ENCODE assay signal across 1 cellular context in the genomic region with DNA sequence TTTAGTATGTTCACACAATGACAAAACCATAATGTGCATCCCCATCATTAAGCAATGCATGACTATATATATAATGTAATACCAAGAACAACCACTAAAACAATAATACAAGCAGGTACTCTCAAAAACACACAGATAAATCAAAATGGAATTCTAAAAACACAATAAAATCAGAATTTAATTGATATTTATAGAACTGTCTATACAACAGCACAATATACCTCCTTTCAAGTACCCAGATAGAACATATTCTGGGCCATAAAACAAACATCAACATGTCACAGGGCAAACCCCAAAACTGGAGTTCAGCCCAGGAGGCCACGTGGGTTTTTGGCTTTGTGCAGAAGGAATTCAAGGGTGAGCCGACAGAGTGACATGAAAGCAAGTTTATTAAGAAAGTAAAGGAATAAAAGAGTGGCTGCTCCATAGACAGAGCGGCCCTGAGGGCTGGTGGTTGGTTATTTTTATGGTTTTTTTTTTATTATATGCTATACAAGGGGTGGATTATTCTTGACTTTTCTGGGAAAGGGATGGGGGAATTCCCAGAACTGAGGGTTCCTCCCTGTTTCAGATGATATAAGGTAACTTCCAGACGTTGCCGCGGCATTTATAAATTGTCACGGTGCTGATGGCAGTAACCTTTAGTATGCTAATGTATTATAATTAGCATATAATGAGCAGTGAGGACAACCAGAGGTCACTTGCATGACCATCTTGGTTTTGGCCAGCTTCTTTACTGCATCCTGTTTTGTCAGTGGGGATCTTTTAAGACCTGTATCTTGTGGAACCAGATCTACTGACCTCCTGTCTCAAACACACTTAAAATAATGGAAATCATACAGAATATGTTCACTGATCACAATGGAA.
TF ChIP-seq lines count a peak whose summit lies in the region.

No MANE protein-coding gene starts in this region.

TF ChIP-seq in K562, 482 proteins besides CTCF, POLR2A, EP300 and RAD21 (continued from another document and continues in another):
- TF ChIP-seq, protein P1, sequence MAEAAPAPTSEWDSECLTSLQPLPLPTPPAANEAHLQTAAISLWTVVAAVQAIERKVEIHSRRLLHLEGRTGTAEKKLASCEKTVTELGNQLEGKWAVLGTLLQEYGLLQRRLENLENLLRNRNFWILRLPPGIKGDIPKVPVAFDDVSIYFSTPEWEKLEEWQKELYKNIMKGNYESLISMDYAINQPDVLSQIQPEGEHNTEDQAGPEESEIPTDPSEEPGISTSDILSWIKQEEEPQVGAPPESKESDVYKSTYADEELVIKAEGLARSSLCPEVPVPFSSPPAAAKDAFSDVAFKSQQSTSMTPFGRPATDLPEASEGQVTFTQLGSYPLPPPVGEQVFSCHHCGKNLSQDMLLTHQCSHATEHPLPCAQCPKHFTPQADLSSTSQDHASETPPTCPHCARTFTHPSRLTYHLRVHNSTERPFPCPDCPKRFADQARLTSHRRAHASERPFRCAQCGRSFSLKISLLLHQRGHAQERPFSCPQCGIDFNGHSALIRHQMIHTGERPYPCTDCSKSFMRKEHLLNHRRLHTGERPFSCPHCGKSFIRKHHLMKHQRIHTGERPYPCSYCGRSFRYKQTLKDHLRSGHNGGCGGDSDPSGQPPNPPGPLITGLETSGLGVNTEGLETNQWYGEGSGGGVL (CRISPR knock-in tag; IDR thresholded peaks at IDR 0.05), result no peak
- TF ChIP-seq, protein P2, sequence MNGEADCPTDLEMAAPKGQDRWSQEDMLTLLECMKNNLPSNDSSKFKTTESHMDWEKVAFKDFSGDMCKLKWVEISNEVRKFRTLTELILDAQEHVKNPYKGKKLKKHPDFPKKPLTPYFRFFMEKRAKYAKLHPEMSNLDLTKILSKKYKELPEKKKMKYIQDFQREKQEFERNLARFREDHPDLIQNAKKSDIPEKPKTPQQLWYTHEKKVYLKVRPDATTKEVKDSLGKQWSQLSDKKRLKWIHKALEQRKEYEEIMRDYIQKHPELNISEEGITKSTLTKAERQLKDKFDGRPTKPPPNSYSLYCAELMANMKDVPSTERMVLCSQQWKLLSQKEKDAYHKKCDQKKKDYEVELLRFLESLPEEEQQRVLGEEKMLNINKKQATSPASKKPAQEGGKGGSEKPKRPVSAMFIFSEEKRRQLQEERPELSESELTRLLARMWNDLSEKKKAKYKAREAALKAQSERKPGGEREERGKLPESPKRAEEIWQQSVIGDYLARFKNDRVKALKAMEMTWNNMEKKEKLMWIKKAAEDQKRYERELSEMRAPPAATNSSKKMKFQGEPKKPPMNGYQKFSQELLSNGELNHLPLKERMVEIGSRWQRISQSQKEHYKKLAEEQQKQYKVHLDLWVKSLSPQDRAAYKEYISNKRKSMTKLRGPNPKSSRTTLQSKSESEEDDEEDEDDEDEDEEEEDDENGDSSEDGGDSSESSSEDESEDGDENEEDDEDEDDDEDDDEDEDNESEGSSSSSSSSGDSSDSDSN (IDR thresholded peaks at IDR 0.05; ENCODE audit: borderline replicate concordance in 1 of 2, low read depth in 2 of 2, low read length in 2 of 2), result no peak
- TF ChIP-seq FOXK2 (conservative IDR thresholded peaks at IDR 0.05 in 1 of 2, IDR thresholded peaks at IDR 0.05 in 1 of 2; ENCODE audit: low read depth in 2 of 2) (peak; percentile 65 to 79; a peak in 3 of 4 replicates), CC2D1A (IDR thresholded peaks at IDR 0.05) (no peak), NFRKB (IDR thresholded peaks at IDR 0.05; ENCODE audit: low read depth) (no peak), FOXA3 (CRISPR knock-in tag; conservative IDR thresholded peaks at IDR 0.05 in 1 of 2, IDR thresholded peaks at IDR 0.05 in 1 of 2) (0 out of 4 replicates have a peak, but pooled peaks of 1 of the 2 experiments have one; percentile 17), E2F3 (CRISPR knock-in tag; IDR thresholded peaks at IDR 0.05) (no peak), GABPB2 (CRISPR knock-in tag; conservative IDR thresholded peaks at IDR 0.05) (no peak), ZNF3 (CRISPR knock-in tag; IDR thresholded peaks at IDR 0.05) (no peak), NR2C2 (CRISPR knock-in tag; IDR thresholded peaks at IDR 0.05) (no peak), NR2C2 (tag; IDR thresholded peaks at IDR 0.05) (peak; percentile 37; the same call in 1 of the 2 replicates), POLR2AphosphoS2 (IDR thresholded peaks at IDR 0.05; ENCODE audit: low read length) (no peak), MAFG (tag; conservative IDR thresholded peaks at IDR 0.05) (no peak), ZFX (CRISPR knock-in tag; IDR thresholded peaks at IDR 0.05) (no peak), POLR2H (tag; IDR thresholded peaks at IDR 0.05; ENCODE audit: low read depth) (no peak), CEBPB (tag; IDR thresholded peaks at IDR 0.05) (peak; percentile 67), SMARCA5 (IDR thresholded peaks at IDR 0.05) (no peak), ZFPM2 (CRISPR knock-in tag; IDR thresholded peaks at IDR 0.05) (no peak), FOS (IDR thresholded peaks at IDR 0.05; ENCODE audit: extremely low read depth, insufficient read length) (no peak), TEAD4 (IDR thresholded peaks at IDR 0.05; ENCODE audit: low read length) (no peak), TEAD4 (CRISPR knock-in tag; IDR thresholded peaks at IDR 0.05; ENCODE audit: borderline replicate concordance) (no peak), NR2C1 (IDR thresholded peaks at IDR 0.05) (no peak), NR2C1 (tag; IDR thresholded peaks at IDR 0.05) (no peak), SMARCA4 (IDR thresholded peaks at IDR 0.05) (0 out of 2 replicates have a peak, but pooled peaks have one; percentile 7), ZNF584 (CRISPR knock-in tag; IDR thresholded peaks at IDR 0.05; ENCODE audit: low read depth) (no peak), ESRRA (IDR thresholded peaks at IDR 0.05; ENCODE audit: borderline replicate concordance, low read depth) (peak; percentile 75), RBM15 (IDR thresholded peaks at IDR 0.05; ENCODE audit: insufficient read depth, low read length) (no peak), KAT8 (IDR thresholded peaks at IDR 0.05; ENCODE audit: low read depth) (no peak), TBL1XR1 (IDR thresholded peaks at IDR 0.05; ENCODE audit: low read length in 2 of 2) (no peak), NR4A1 (CRISPR knock-in tag; IDR thresholded peaks at IDR 0.05) (no peak), NR4A1 (tag; IDR thresholded peaks at IDR 0.05) (no peak)
- TF ChIP-seq, protein P3, sequence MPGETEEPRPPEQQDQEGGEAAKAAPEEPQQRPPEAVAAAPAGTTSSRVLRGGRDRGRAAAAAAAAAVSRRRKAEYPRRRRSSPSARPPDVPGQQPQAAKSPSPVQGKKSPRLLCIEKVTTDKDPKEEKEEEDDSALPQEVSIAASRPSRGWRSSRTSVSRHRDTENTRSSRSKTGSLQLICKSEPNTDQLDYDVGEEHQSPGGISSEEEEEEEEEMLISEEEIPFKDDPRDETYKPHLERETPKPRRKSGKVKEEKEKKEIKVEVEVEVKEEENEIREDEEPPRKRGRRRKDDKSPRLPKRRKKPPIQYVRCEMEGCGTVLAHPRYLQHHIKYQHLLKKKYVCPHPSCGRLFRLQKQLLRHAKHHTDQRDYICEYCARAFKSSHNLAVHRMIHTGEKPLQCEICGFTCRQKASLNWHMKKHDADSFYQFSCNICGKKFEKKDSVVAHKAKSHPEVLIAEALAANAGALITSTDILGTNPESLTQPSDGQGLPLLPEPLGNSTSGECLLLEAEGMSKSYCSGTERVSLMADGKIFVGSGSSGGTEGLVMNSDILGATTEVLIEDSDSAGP (CRISPR knock-in tag; IDR thresholded peaks at IDR 0.05), result no peak
- TF ChIP-seq, protein P4, sequence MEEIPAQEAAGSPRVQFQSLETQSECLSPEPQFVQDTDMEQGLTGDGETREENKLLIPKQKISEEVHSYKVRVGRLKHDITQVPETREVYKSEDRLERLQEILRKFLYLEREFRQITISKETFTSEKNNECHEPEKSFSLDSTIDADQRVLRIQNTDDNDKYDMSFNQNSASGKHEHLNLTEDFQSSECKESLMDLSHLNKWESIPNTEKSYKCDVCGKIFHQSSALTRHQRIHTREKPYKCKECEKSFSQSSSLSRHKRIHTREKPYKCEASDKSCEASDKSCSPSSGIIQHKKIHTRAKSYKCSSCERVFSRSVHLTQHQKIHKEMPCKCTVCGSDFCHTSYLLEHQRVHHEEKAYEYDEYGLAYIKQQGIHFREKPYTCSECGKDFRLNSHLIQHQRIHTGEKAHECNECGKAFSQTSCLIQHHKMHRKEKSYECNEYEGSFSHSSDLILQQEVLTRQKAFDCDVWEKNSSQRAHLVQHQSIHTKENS (CRISPR knock-in tag; IDR thresholded peaks at IDR 0.05), result no peak
- TF ChIP-seq, protein P5, sequence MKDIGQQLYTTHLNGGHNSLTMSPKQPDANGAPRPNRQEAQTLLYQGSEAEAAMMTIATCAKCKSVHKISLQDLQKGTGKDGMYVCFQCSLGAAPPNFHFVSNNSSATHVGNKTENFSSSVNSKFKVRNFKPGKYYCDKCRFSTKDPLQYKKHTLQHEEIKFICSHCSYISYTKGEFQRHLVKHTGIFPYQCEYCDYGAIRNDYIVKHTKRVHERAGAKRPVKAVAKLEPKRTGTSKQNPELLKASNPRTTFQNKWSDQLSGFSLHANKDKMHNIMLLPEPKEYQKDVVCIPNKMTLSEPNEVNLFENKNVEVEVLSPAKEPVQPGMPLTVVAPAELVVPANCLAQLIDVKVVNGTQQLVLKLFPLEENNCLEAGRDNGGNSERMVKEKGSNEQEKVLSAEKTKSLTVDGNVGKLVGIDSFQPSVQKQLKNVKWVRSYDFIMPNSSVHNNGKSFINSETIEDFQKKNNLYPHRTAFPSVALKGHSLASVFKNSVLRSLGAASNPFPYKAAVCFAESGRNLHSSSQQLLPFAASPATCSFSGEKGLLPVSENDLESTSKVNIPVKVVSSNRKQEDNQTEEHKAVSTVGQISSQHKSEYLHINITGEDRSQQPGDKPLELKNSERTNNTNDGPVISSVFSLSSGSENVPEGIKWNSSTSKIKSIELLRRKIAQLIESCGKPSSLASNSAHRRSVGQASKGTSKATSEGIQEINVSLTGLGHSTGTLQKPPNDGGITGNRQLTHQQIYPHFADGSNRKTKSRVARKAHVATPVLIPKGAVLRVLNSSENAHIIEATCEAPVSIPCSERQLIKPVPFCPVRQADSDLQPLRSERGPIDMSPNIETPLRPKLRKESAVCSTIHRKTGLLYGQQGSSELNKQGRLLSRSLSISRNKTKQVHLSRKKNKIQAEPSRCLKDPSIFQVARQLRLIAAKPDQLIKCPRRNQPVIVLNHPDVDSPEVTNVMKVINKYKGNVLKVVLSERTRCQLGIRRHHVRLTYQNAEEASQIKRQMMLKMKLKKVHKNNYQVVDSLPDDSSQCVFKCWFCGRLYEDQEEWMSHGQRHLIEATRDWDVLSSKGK (CRISPR knock-in tag; IDR thresholded peaks at IDR 0.05), result no peak
- TF ChIP-seq, protein P6, sequence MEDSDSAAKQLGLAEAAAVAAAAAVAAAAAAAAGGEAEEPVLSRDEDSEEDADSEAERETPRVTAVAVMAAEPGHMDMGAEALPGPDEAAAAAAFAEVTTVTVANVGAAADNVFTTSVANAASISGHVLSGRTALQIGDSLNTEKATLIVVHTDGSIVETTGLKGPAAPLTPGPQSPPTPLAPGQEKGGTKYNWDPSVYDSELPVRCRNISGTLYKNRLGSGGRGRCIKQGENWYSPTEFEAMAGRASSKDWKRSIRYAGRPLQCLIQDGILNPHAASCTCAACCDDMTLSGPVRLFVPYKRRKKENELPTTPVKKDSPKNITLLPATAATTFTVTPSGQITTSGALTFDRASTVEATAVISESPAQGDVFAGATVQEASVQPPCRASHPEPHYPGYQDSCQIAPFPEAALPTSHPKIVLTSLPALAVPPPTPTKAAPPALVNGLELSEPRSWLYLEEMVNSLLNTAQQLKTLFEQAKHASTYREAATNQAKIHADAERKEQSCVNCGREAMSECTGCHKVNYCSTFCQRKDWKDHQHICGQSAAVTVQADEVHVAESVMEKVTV (CRISPR knock-in tag; IDR thresholded peaks at IDR 0.05), result no peak
- TF ChIP-seq, protein P7, sequence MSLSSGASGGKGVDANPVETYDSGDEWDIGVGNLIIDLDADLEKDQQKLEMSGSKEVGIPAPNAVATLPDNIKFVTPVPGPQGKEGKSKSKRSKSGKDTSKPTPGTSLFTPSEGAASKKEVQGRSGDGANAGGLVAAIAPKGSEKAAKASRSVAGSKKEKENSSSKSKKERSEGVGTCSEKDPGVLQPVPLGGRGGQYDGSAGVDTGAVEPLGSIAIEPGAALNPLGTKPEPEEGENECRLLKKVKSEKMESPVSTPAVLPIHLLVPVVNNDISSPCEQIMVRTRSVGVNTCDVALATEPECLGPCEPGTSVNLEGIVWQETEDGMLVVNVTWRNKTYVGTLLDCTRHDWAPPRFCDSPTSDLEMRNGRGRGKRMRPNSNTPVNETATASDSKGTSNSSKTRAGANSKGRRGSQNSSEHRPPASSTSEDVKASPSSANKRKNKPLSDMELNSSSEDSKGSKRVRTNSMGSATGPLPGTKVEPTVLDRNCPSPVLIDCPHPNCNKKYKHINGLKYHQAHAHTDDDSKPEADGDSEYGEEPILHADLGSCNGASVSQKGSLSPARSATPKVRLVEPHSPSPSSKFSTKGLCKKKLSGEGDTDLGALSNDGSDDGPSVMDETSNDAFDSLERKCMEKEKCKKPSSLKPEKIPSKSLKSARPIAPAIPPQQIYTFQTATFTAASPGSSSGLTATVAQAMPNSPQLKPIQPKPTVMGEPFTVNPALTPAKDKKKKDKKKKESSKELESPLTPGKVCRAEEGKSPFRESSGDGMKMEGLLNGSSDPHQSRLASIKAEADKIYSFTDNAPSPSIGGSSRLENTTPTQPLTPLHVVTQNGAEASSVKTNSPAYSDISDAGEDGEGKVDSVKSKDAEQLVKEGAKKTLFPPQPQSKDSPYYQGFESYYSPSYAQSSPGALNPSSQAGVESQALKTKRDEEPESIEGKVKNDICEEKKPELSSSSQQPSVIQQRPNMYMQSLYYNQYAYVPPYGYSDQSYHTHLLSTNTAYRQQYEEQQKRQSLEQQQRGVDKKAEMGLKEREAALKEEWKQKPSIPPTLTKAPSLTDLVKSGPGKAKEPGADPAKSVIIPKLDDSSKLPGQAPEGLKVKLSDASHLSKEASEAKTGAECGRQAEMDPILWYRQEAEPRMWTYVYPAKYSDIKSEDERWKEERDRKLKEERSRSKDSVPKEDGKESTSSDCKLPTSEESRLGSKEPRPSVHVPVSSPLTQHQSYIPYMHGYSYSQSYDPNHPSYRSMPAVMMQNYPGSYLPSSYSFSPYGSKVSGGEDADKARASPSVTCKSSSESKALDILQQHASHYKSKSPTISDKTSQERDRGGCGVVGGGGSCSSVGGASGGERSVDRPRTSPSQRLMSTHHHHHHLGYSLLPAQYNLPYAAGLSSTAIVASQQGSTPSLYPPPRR (CRISPR knock-in tag; IDR thresholded peaks at IDR 0.05; ENCODE audit: borderline replicate concordance), result no peak
- TF ChIP-seq, protein P8, sequence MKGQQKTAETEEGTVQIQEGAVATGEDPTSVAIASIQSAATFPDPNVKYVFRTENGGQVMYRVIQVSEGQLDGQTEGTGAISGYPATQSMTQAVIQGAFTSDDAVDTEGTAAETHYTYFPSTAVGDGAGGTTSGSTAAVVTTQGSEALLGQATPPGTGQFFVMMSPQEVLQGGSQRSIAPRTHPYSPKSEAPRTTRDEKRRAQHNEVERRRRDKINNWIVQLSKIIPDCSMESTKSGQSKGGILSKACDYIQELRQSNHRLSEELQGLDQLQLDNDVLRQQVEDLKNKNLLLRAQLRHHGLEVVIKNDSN (CRISPR knock-in tag; IDR thresholded peaks at IDR 0.05), result peak; percentile 38; the same call in 1 of the 2 replicates
